In the genomic region with DNA sequence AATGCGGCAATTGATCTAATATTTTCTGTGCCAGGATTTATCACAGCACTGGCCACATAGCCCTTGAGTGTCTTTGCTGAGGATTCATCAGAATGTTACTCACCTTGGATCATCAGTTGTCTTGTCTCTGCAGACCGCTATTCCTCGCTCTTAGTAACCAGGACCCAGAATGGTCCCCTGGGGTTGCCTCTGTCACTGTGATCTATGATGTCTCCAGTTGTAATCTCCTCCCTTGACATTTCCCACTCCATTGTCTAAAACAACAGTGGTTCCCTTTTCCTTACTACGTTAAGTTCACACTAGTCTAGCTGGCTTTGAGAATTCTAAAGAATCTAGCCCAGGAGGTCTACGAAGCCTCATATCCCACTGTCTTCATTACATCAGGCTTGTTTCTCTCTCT, we compare ENCODE assay signal across 1 cellular context.
TF ChIP-seq lines count a peak whose summit lies in the region.

No MANE protein-coding gene starts in this region.

TF ChIP-seq in IMR-90, 13 proteins besides CTCF, POLR2A, EP300 and RAD21 (continued from another document):
- no peak for TF ChIP-seq ELK1 (IDR thresholded peaks at IDR 0.05; ENCODE audit: borderline replicate concordance, low read depth, low read length)
- TF ChIP-seq MAFK (IDR thresholded peaks at IDR 0.05; ENCODE audit: low read depth, low read length): no peak
- TF ChIP-seq RFX5 (IDR thresholded peaks at IDR 0.05; ENCODE audit: low read depth, low read length): no peak
- no peak for TF ChIP-seq MAZ (IDR thresholded peaks at IDR 0.05; ENCODE audit: borderline replicate concordance, low read depth, low read length)
- TF ChIP-seq USF2 (IDR thresholded peaks at IDR 0.05; ENCODE audit: low read depth, low read length): no peak
- no peak for TF ChIP-seq CEBPB (IDR thresholded peaks at IDR 0.05; ENCODE audit: low read depth, low read length)
- TF ChIP-seq SMC3 (IDR thresholded peaks at IDR 0.05; ENCODE audit: low read depth, low read length): no peak
- TF ChIP-seq BHLHE40 (IDR thresholded peaks at IDR 0.05; ENCODE audit: low read depth, low read length): no peak
- TF ChIP-seq NFE2L2 (IDR thresholded peaks at IDR 0.05; ENCODE audit: low read depth, low read length): no peak
- no peak for TF ChIP-seq FOS (IDR thresholded peaks at IDR 0.05; ENCODE audit: low read depth, low read length)
